ENCODE assay signal across 9 cellular contexts in the genomic region with DNA sequence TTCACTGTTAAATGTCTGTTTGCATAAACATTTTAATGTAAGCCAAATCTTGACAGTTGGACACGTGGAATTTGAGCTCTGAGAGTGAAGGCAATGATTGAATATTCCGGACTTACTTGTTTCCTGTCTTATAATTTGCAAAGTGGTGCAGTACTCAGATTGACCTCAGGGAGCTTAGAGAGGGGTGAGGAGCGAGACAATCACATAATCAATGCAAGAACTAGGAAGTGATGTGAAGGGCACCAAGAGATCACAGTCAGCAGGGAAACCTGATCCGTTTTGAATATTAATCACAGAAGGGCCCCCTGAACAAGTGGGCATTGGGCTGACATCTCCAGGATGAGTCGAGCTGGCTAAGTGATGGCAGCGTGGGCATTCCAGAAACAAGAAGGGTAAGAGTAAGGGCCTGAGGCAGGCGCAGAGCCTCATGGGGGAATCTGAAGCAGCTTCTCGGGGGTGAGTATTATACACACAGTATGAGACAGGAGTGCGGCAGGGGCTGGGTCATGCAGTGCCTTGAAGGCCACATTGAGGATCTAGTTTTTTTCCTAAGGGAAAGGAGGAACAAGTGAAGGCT. TPM values are rescaled to one million over a fixed set of nuclear protein-coding genes. Genes with fewer than 3 reads are reported as not detected.
DNase-seq lines count a peak whose midpoint lies in the region; ATAC-seq and TF ChIP-seq lines count a peak whose summit lies in the region.
"Had no signal": no experiment of that assay in that cellular context is flagged by ENCODE, and none has a peak within 500 bp of the region (broad histone marks: within the 10 kb centered on the region; RNA-seq: fewer than 3 reads in every experiment).

No MANE protein-coding gene starts in this region.

- no peaks in the 10 kb centered on the region for H3K36me3 ChIP-seq in OCI-LY3 (replicated peaks; ENCODE audit: low read depth, low read length)

- no peaks in the 10 kb centered on the region for H3K27me3 ChIP-seq in OCI-LY3 (ENCODE audit: low read depth, low read length)
- H3K27me3 ChIP-seq: BLaER1 treated with 17β-estradiol and CSF1 and Interleukin-3, amounts not matched to agents 10 nM and 100 nM had no signal

- H3K79me2 ChIP-seq in OCI-LY3 (ENCODE audit: low read length) = no peaks in the 10 kb centered on the region

- H3K4me1 ChIP-seq in OCI-LY3 (ENCODE audit: low read length) = no peaks in the 10 kb centered on the region

- no peaks in the 10 kb centered on the region for H3K9me3 ChIP-seq in OCI-LY3 (ENCODE audit: insufficient read depth, low read length)
- H3K9me3 ChIP-seq: BLaER1 treated with 17β-estradiol and CSF1 and Interleukin-3, amounts not matched to agents 10 nM and 100 nM had no signal

- no peak overlapping the region for H2AFZ ChIP-seq in OCI-LY3 (ENCODE audit: low read depth, low read length)

- no peak overlapping the region; the same call in 1 of the 2 replicates for H3K4me2 ChIP-seq in OCI-LY3 (ENCODE audit: low read length)
- H3K4me2 ChIP-seq: BLaER1 treated with 17β-estradiol and CSF1 and Interleukin-3, amounts not matched to agents 10 nM and 100 nM had no signal

- DNase-seq in NOMO-1 treated with DMSO at 0.1 percent for 48 hours (lab: John Stamatoyannopoulos, UW; ENCODE audit: unreplicated experiment) = peak; percentile 6
- DNase-seq in NOMO-1 treated with dmso at 0.1 percent for 144 hours (lab: John Stamatoyannopoulos, UW; ENCODE audit: unreplicated experiment) = no peak
- no peak for DNase-seq in epithelial cell of proximal tubule (ENCODE audit: low read depth)
- DNase-seq in retina = peak; percentile 14
- no peak for DNase-seq in activated CD4-positive, CD25-positive, alpha-beta regulatory T cell (lab: John Stamatoyannopoulos, UW)

- H4K20me1 ChIP-seq in OCI-LY3 (ENCODE audit: insufficient read depth, low read length) = no peaks in the 10 kb centered on the region

- H3K9ac ChIP-seq in OCI-LY3 (ENCODE audit: low read length) = no peak overlapping the region
- H3K9ac ChIP-seq: BLaER1 treated with 17β-estradiol and CSF1 and Interleukin-3, amounts not matched to agents 10 nM and 100 nM had no signal

- no peak overlapping the region for H3K27ac ChIP-seq in OCI-LY3 (ENCODE audit: low read length)
- H3K27ac ChIP-seq: BLaER1 treated with 17β-estradiol and CSF1 and Interleukin-3, amounts not matched to agents 10 nM and 100 nM had no signal

- no peak for ATAC-seq in GM19452 (IDR thresholded peaks at IDR 0.05; ENCODE audit: unreplicated experiment)
- ATAC-seq in HG03139 (IDR thresholded peaks at IDR 0.05; ENCODE audit: unreplicated experiment) = no peak

- peak; percentile 17; the same call in 1 of the 2 replicates for TF ChIP-seq CTCF in OCI-LY3 (IDR thresholded peaks at IDR 0.05; ENCODE audit: low read depth, low read length)
- TF ChIP-seq CTCF in epithelial cell of proximal tubule (conservative IDR thresholded peaks at IDR 0.05; ENCODE audit: low read depth, low read length) = peak; percentile 38

- H3K4me3 ChIP-seq in OCI-LY3 (ENCODE audit: low read length) = no peak overlapping the region
- no peak overlapping the region for H3K4me3 ChIP-seq in epithelial cell of proximal tubule (ENCODE audit: low read depth, low read length)
- H3K4me3 ChIP-seq: BLaER1 treated with 17β-estradiol and CSF1 and Interleukin-3, amounts not matched to agents 10 nM and 100 nM had no signal

RNA-seq across cellular contexts. Expression of a gene that starts 26.1 kb away (rescaled TPM):
- 11.0 and 11.6 TPM in 2 replicates for total RNA-seq in epithelial cell of proximal tubule

Comparison
In these comparisons a context has a peak if more than half of its experiments do, and no peak if none do; other contexts are left out.
1. DNase-seq: peak in NOMO-1 treated with DMSO at 0.1 percent for 48 hours (single experiment) and retina (single experiment); none in NOMO-1 treated with dmso at 0.1 percent for 144 hours (single experiment), epithelial cell of proximal tubule (single experiment) and activated CD4-positive, CD25-positive, alpha-beta regulatory T cell (0 of 4).